In genomic region chr6:21748343-21749063, GRCh38 we compare ENCODE assay signal across 10 cellular contexts.
DNase-seq lines count a peak whose midpoint lies in the region; ATAC-seq lines count a peak whose summit lies in the region.
"Had no signal": no experiment of that assay in that cellular context is flagged by ENCODE, and none has a peak within 500 bp of the region (broad histone marks: within the 10 kb centered on the region; RNA-seq: fewer than 3 reads in every experiment).

No MANE protein-coding gene starts in this region.

- DNase-seq in DMS53 treated with DMSO at 0.1 percent for 48 hours (lab: John Stamatoyannopoulos, UW; ENCODE audit: unreplicated experiment) = peak; percentile 25
- DNase-seq in NCI-H1105 treated with DMSO at 0.1 percent for 48 hours (lab: John Stamatoyannopoulos, UW) = peak; percentile 92
- peak; percentile 12 to 13 for DNase-seq in SHP77 (lab: John Stamatoyannopoulos, UW)
- peak; percentile 26 for DNase-seq in kidney tubule cell (ENCODE audit: low spot score)
- no peak for DNase-seq in HPDE6-E6E7 (ENCODE audit: extremely low spot score)
- no peak for DNase-seq in superior temporal gyrus (ENCODE audit: extremely low spot score)
- DNase-seq: stimulated activated CD4-positive, alpha-beta T cell treated with anti-CD3 and anti-CD28 coated beads, Interleukin-2, amount 100 ng/mL, for 24 hours; upper lobe of left lung had no signal

- no peak for ATAC-seq in GM21717 (IDR thresholded peaks at IDR 0.05; ENCODE audit: unreplicated experiment)
- ATAC-seq in GM18511 (IDR thresholded peaks at IDR 0.05; ENCODE audit: unreplicated experiment) = no peak

Comparison
In these comparisons a context has a peak if more than half of its experiments do, and no peak if none do; other contexts are left out.
1. DNase-seq: peak in DMS53 treated with DMSO at 0.1 percent for 48 hours (single experiment), NCI-H1105 treated with DMSO at 0.1 percent for 48 hours (single experiment), SHP77 (2 of 2) and kidney tubule cell (single experiment); none in HPDE6-E6E7 (single experiment) and superior temporal gyrus (single experiment).